Comparison of ENCODE assay signal across 10 cellular contexts in the genomic region with DNA sequence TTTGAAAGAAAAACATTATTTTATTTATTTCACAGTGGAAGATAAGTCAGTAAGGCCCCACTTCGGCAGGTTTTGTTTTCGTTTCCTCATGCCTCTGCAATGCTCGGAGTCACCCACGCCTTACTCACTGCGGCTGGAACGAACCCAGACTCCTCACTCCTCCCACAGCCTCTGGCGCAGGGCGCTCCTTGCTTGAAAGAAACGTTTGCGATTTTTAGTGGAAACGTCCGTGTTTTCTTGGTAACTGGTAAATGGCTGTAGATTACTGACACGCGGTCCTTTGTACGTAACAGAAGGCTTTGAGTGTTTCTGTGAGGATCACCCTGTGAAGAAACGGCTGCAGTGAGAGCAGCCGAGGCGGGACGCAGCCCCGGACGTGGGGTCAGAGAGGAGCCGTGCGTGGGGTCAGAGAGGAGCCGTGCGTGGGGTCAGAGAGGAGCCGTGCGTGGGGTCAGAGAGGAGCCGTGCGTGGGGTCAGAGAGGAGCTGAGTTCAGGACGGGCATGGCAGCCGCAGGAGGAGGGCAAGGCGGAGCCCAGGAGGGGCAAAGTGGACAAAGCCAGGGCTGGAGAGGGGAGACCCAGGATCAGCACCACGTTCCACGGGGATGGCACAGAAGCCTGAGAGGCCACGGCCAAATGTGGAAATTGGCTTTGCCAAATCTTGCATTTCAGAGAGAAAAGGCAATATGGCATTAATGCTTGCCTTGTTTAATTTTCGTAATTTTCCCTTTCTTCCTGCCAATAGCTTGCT.
DNase-seq lines count a peak whose midpoint lies in the region; ATAC-seq and TF ChIP-seq lines count a peak whose summit lies in the region.
"Had no signal": no experiment of that assay in that cellular context is flagged by ENCODE, and none has a peak within 500 bp of the region (broad histone marks: within the 10 kb centered on the region; RNA-seq: fewer than 3 reads in every experiment).

No MANE protein-coding gene starts in this region.

- no peaks in the 10 kb centered on the region for H3K36me3 Mint-ChIP-seq in activated CD8-positive, alpha-beta memory T cell treated with anti-CD3 and anti-CD28 coated beads, Interleukin-2, amount 10 ng/mL, durations not matched to agents 7 days and 5 days

- H3K4me1 Mint-ChIP-seq in activated CD8-positive, alpha-beta memory T cell treated with anti-CD3 and anti-CD28 coated beads, Interleukin-2, amount 10 ng/mL, durations not matched to agents 7 days and 5 days, result no peaks in the 10 kb centered on the region

- intact Hi-C loops in posterior cingulate gyrus (cut with DNase I), result no loop called here

- no peak overlapping the region for H3K27ac Mint-ChIP-seq in activated CD8-positive, alpha-beta memory T cell treated with anti-CD3 and anti-CD28 coated beads, Interleukin-2, amount 10 ng/mL, durations not matched to agents 7 days and 5 days

- no peak for TF ChIP-seq CTCF in AG10803 (conservative IDR thresholded peaks at IDR 0.05; ENCODE audit: low read length)
- TF ChIP-seq CTCF in Peyer's patch (IDR thresholded peaks at IDR 0.05), result no peak
- TF ChIP-seq CTCF in foreskin fibroblast (IDR thresholded peaks at IDR 0.05; ENCODE audit: low read depth, low read length), result no peak

- H3K27me3 ChIP-seq in Peyer's patch (no peaks in the 10 kb centered on the region), HAP-1 (ENCODE audit: low read depth) (no peaks in the 10 kb centered on the region)

- in situ Hi-C loops in HAP-1 (cut with MboI; ENCODE audit: low sequenced_read_pairs), result no loop called here

- no peak overlapping the region for H3K4me3 Mint-ChIP-seq in activated CD8-positive, alpha-beta memory T cell treated with anti-CD3 and anti-CD28 coated beads, Interleukin-2, amount 10 ng/mL, durations not matched to agents 7 days and 5 days

- CTCF ChIA-PET in activated CD8-positive, alpha-beta memory T cell treated with anti-CD3 and anti-CD28 coated beads, Interleukin-2, amount 10 ng/mL, durations not matched to agents 7 days and 5 days (lab: Charles Lee), result no interaction called here

- H3K27ac ChIP-seq in Peyer's patch, result peak overlapping the region; percentile 57 to 82 (median 68)

- no peak for TF ChIP-seq POLR2A in Peyer's patch (IDR thresholded peaks at IDR 0.05)

- no peak for ATAC-seq in activated CD8-positive, alpha-beta memory T cell treated with anti-CD3 and anti-CD28 coated beads, Interleukin-2, amount 10 ng/mL, durations not matched to agents 7 days and 5 days

- peak; percentile 94 for DNase-seq in AG10803 (ENCODE audit: low read depth)
- peak in 1 of 3 donors; percentile 75 for DNase-seq in Peyer's patch
- peak; percentile 95 to 98 for DNase-seq in foreskin fibroblast
- DNase-seq in posterior cingulate gyrus, result peak in 8 of 10 donors; percentile 40 to 92 (median 60)
- DNase-seq in NCI-H128 (lab: John Stamatoyannopoulos, UW; ENCODE audit: unreplicated experiment), result no peak
- no peak for DNase-seq in activated CD8-positive, alpha-beta memory T cell treated with anti-CD3 and anti-CD28 coated beads, Interleukin-2, amount 10 ng/mL, durations not matched to agents 7 days and 5 days
- no peak for DNase-seq in T-helper 9 cell
- no peak for DNase-seq in HAP-1 (ENCODE audit: low spot score in 2 of 2)
- DNase-seq: activated CD4-positive, alpha-beta T cell treated with anti-CD3 and anti-CD28 coated beads, Interleukin-2, amount 50 U/mL, for 1 hour; DMS153 had no signal

- H3K4me3 ChIP-seq in AG10803 (ENCODE audit: low read length) (peak overlapping the region; percentile 56), Peyer's patch (peak overlapping the region in 1 of 4 donors; percentile 19), foreskin fibroblast (ENCODE audit: low read depth in 1 of 2, low read length in 2 of 2) (peak overlapping the region; percentile 32 to 36), HAP-1 (no peak overlapping the region)

- no peaks in the 10 kb centered on the region for H3K9me3 Mint-ChIP-seq in activated CD8-positive, alpha-beta memory T cell treated with anti-CD3 and anti-CD28 coated beads, Interleukin-2, amount 10 ng/mL, durations not matched to agents 7 days and 5 days (ENCODE audit: low read depth)

- no peaks in the 10 kb centered on the region for H3K27me3 Mint-ChIP-seq in activated CD8-positive, alpha-beta memory T cell treated with anti-CD3 and anti-CD28 coated beads, Interleukin-2, amount 10 ng/mL, durations not matched to agents 7 days and 5 days

- H3K4me1 ChIP-seq in Peyer's patch (no peaks in the 10 kb centered on the region), HAP-1 (no peaks in the 10 kb centered on the region)

- H3K36me3 ChIP-seq in Peyer's patch (no peaks in the 10 kb centered on the region), HAP-1 (replicated peaks) (no peaks in the 10 kb centered on the region)

- H3K9me3 ChIP-seq in Peyer's patch, result no peaks in the 10 kb centered on the region
- H3K9me3 ChIP-seq in HAP-1, result no peaks in the 10 kb centered on the region

Comparison
In these comparisons a context has a peak if more than half of its experiments do, and no peak if none do; other contexts are left out.
1. DNase-seq: peak in AG10803 (single experiment), foreskin fibroblast (2 of 2) and posterior cingulate gyrus (8 of 10); none in NCI-H128 (single experiment), activated CD8-positive, alpha-beta memory T cell treated with anti-CD3 and anti-CD28 coated beads, Interleukin-2, amount 10 ng/mL, durations not matched to agents 7 days and 5 days (single experiment), T-helper 9 cell (single experiment) and HAP-1 (0 of 2).